ENCODE assay signal across 9 cellular contexts in the genomic region with DNA sequence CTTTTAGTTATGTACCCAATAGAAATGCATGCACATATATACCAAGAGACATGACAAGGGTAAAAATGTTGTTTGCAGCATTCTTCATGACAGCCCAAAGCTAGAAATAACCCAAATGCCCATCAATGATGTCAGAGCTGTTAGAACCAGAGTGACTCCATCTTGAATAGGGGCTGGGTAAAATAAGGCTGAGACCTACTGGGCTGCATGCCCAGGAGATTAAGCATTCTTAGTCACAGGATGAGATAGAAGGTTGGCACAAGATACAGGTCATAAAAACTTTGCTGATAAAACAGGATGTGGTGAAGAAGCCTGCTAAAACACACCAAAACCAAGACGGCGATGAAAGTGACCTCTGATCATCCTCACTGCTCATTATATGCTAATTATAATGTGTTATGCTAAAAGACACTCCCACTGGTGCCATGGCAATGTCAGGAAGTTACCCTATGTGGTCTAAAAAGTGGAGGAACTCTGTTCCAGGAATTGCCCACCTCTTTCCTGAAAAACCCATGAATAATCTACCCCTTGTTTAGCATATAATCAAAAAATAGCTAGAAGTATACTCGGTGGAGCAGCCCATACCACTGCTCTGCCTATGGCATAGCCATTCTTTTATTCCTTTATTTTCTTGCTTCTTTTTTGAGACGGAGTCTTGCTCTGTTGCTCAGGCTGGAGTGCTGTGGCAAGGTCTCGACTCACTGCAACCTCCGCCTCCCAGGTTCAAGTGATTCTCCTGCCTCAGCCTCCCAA. TPM values are rescaled to one million over a fixed set of nuclear protein-coding genes. Genes with fewer than 3 reads are reported as not detected.
A peak's percentile ranks its signal among the peaks of the same experiment; 100 is the strongest.
DNase-seq lines count a peak whose midpoint lies in the region; ATAC-seq and TF ChIP-seq lines count a peak whose summit lies in the region.
"Had no signal": no experiment of that assay in that cellular context is flagged by ENCODE, and none has a peak within 500 bp of the region (broad histone marks: within the 10 kb centered on the region; RNA-seq: fewer than 3 reads in every experiment).

No MANE protein-coding gene starts in this region.

- POLR2A ChIA-PET in AG04450 (lab: Yijun Ruan, JAX): interaction anchor here (0.5 to 0.8 kb wide), 3 partner anchors 10 to 32 kb away, joined by 3 to 5 read pairs (median 3); no protein-coding TSS in a partner anchor

- no peak overlapping the region for H3K27ac ChIP-seq in AG04450 (ENCODE audit: low read depth, low read length)
- no peak overlapping the region for H3K27ac ChIP-seq in substantia nigra (ENCODE audit: low read depth, low read length, poor library complexity, severe bottlenecking)
- H3K27ac ChIP-seq: upper lobe of right lung had no signal

- ATAC-seq in HG02623 (IDR thresholded peaks at IDR 0.05; ENCODE audit: unreplicated experiment): no peak
- ATAC-seq: upper lobe of right lung had no signal

- no peak overlapping the region for H3K4me3 ChIP-seq in AG04450 (ENCODE audit: low read depth, low read length)
- H3K4me3 ChIP-seq: upper lobe of right lung had no signal

- H3K9me3 ChIP-seq in AG04450 (ENCODE audit: control insufficient read depth, insufficient read depth, low read length): no peaks in the 10 kb centered on the region
- H3K9me3 ChIP-seq: upper lobe of right lung had no signal

- CTCF ChIA-PET in AG04450 (lab: Charles Lee): interaction anchor here (0.5 kb wide), 1 partner anchor 9 kb away, joined by 3 read pairs; no protein-coding TSS in a partner anchor

- TF ChIP-seq CTCF in AG04450 (IDR thresholded peaks at IDR 0.05; ENCODE audit: low read depth, low read length): no peak

- DNase-seq in AG04450 (ENCODE audit: low read depth, low spot score) (peak; percentile 11), HT-29 (ENCODE audit: low spot score) (peak; percentile 16), activated T-cell treated with anti-CD3 and anti-CD28 coated beads for 24 hours (ENCODE audit: low read depth) (peak; percentile 45), inferior parietal cortex (ENCODE audit: extremely low spot score) (peak; percentile 31), nucleus accumbens (lab: John Stamatoyannopoulos, UW) (no peak), substantia nigra (lab: John Stamatoyannopoulos, UW) (no peak), amygdala (lab: John Stamatoyannopoulos, UW) (no peak)
- DNase-seq: upper lobe of right lung had no signal

- H3K27me3 ChIP-seq in AG04450 (ENCODE audit: control insufficient read depth, insufficient read depth, low read length): no peaks in the 10 kb centered on the region
- H3K27me3 ChIP-seq: upper lobe of right lung had no signal

RNA-seq across cellular contexts. Expression of a gene that starts 32.9 kb away (rescaled TPM):
- polyA plus RNA-seq in AG04450 (2011; rRNA removed): 9.8 and 13.8 TPM in 2 replicates
- 10.1 and 19.9 TPM in 2 replicates for polyA minus RNA-seq in AG04450 (2011; rRNA and poly(A)+ RNA removed)
- total RNA-seq in HT-29 (2014; rRNA removed; shearing (Covaris generic)): 19.2 and 26.0 TPM in 2 replicates

RNA-seq across cellular contexts. Expression of a gene that starts 42.5 kb away (rescaled TPM):
- 1,794 and 1,914 TPM in 2 replicates for polyA plus RNA-seq in AG04450 (2011; rRNA removed)
- polyA minus RNA-seq in AG04450 (2011; rRNA and poly(A)+ RNA removed): 389 and 395 TPM in 2 replicates
- total RNA-seq in HT-29 (2014; rRNA removed; shearing (Covaris generic)): 1,651 and 2,156 TPM in 2 replicates

Comparison
In these comparisons a context has a peak if more than half of its experiments do, and no peak if none do; other contexts are left out.
1. DNase-seq: peak in AG04450 (single experiment), HT-29 (single experiment), activated T-cell treated with anti-CD3 and anti-CD28 coated beads for 24 hours (single experiment) and inferior parietal cortex (single experiment); none in nucleus accumbens (0 of 56), substantia nigra (0 of 49) and amygdala (0 of 56).